ENCODE assay signal across 1 cellular context in the genomic region with DNA sequence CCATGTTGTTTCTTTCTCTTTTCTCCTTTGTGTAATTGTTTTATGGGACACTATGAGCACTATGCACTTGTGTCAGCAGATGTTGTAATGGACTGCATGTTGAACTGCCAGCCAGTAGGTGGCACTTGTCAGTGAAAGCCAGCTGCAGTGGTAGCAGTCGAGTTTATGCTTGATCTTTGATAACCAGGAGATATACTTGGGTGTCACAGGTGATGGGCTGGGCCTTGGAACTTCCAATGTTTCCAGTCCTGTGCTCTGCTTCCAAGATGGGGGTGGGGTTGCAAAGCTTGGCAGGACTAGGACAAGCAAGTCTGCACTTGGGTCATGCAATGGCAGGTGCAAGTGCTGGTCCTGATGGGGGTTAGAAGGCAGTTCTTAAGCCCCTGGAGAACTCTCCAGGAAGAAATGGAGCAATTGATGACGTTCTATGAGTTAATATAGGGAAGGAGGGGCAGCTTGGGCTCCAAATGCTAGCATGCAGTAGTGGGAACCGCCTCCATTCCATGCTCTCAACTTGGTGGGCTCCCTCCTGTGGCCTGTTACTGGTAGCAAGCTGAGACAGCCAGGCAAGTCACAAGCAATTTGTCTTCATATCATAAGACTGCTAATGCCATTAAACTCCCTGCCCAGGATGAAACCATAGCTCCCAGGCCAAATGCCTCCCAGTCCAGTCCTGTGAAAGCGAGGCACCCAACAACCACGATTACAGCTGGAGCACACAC.
TF ChIP-seq lines count a peak whose summit lies in the region.

No MANE protein-coding gene starts in this region.

TF ChIP-seq in K562, 482 proteins besides CTCF, POLR2A, EP300 and RAD21:
- peak; percentile 19 for TF ChIP-seq CTCFL (IDR thresholded peaks at IDR 0.05; ENCODE audit: borderline replicate concordance, insufficient read depth, low read depth, low read length, poor library complexity, severe bottlenecking)
- TF ChIP-seq CC2D1A (IDR thresholded peaks at IDR 0.05), result 0 out of 2 replicates have a peak, but pooled peaks have one; percentile 22
- TF ChIP-seq CSDE1 (IDR thresholded peaks at IDR 0.05), result no peak
- 0 out of 2 replicates have a peak, but pooled peaks have one; percentile 16 for TF ChIP-seq EHMT2 (IDR thresholded peaks at IDR 0.05)
